ENCODE assay signal across 1 cellular context in the genomic region with DNA sequence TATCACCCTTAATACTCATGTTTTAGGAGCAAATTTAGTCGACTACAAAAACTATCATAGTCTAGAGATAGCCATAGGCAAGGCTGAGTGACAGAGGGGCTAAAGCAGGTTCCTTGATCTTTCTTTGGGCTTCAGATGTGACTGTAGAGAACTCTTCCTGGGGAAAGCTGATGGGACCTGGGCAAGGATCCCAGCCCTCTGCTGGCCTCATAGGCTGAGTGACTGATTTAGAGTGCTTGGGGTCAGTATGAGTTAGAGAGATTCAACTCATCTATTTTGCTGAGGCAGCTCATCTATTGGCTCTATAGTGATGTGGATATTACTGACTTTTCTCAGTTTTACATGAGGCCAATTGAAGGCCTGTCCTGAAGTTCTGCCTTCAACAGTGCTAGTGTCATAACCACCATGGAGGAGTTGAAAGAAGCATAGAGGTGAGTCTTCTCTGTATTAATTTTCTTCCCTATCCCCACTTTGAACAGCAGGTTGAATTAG.
TF ChIP-seq lines count a peak whose summit lies in the region.

No MANE protein-coding gene starts in this region.

TF ChIP-seq in K562, 482 proteins besides CTCF, POLR2A, EP300 and RAD21 (continued from another document):
- TF ChIP-seq PRPF4 (IDR thresholded peaks at IDR 0.05; ENCODE audit: insufficient read depth, low read depth, low read length, poor library complexity, severe bottlenecking) (no peak), ARHGAP35 (IDR thresholded peaks at IDR 0.05; ENCODE audit: partially characterized antibody) (no peak), HNRNPH1 (optimal IDR thresholded peaks at IDR 0.05; ENCODE audit: low read depth, low read length) (no peak), PHF8 (IDR thresholded peaks at IDR 0.05; ENCODE audit: borderline replicate concordance, low read length) (no peak), IRF1 (CRISPR knock-in tag; IDR thresholded peaks at IDR 0.05; ENCODE audit: borderline replicate concordance) (no peak), MTA2 (IDR thresholded peaks at IDR 0.05; ENCODE audit: low read depth) (no peak), TAF9B (IDR thresholded peaks at IDR 0.05; ENCODE audit: partially characterized antibody) (no peak), VEZF1 (CRISPR knock-in tag; IDR thresholded peaks at IDR 0.05) (no peak), TBL1XR1 (IDR thresholded peaks at IDR 0.05; ENCODE audit: low read length in 2 of 2) (no peak), MIER1 (IDR thresholded peaks at IDR 0.05; ENCODE audit: low read depth) (no peak), ASH1L (IDR thresholded peaks at IDR 0.05; ENCODE audit: borderline replicate concordance, low read depth, partially characterized antibody) (no peak), THRB (CRISPR knock-in tag; conservative IDR thresholded peaks at IDR 0.05) (no peak), ZNF561 (CRISPR knock-in tag; conservative IDR thresholded peaks at IDR 0.05) (no peak), ZFP91 (CRISPR knock-in tag; IDR thresholded peaks at IDR 0.05) (no peak), STAT5B (CRISPR knock-in tag; IDR thresholded peaks at IDR 0.05) (no peak), HNRNPL (IDR thresholded peaks at IDR 0.05; ENCODE audit: low read depth, low read length) (no peak), NFATC3 (IDR thresholded peaks at IDR 0.05) (no peak), RBM22 (IDR thresholded peaks at IDR 0.05; ENCODE audit: low read depth, low read length, poor library complexity, severe bottlenecking) (no peak), ZFPM2 (CRISPR knock-in tag; IDR thresholded peaks at IDR 0.05) (no peak), HIVEP1 (CRISPR knock-in tag; IDR thresholded peaks at IDR 0.05) (no peak), ZBTB34 (CRISPR knock-in tag; IDR thresholded peaks at IDR 0.05) (no peak), YY1 (IDR thresholded peaks at IDR 0.05; ENCODE audit: borderline replicate concordance in 1 of 3, control insufficient read depth in 1 of 3, extremely low read depth in 1 of 3, insufficient read depth in 3 of 3, insufficient read length in 1 of 3, insufficient replicate concordance in 2 of 3, low read depth in 1 of 3, low read length in 2 of 3) (no peak), EP400 (IDR thresholded peaks at IDR 0.05) (no peak), MAFG (tag; conservative IDR thresholded peaks at IDR 0.05) (0 out of 2 replicates have a peak, but pooled peaks have one; percentile 38), ZNF23 (CRISPR knock-in tag; IDR thresholded peaks at IDR 0.05) (no peak), RNF219 (CRISPR knock-in tag; IDR thresholded peaks at IDR 0.05) (no peak), BHLHE40 (IDR thresholded peaks at IDR 0.05; ENCODE audit: low read length) (no peak), MECOM (CRISPR knock-in tag; IDR thresholded peaks at IDR 0.05) (no peak), SIX5 (IDR thresholded peaks at IDR 0.05; ENCODE audit: borderline replicate concordance in 1 of 2, insufficient read depth in 1 of 2, low read depth in 1 of 2, low read length in 2 of 2) (no peak), ZNF316 (IDR thresholded peaks at IDR 0.05) (peak; percentile 82), MAFK (IDR thresholded peaks at IDR 0.05; ENCODE audit: low read length) (peak; percentile 27; the same call in 1 of the 2 replicates), RUNX1 (IDR thresholded peaks at IDR 0.05; ENCODE audit: low read depth) (no peak), ZNF197 (CRISPR knock-in tag; IDR thresholded peaks at IDR 0.05; ENCODE audit: low read depth) (no peak)
- TF ChIP-seq, protein P1, sequence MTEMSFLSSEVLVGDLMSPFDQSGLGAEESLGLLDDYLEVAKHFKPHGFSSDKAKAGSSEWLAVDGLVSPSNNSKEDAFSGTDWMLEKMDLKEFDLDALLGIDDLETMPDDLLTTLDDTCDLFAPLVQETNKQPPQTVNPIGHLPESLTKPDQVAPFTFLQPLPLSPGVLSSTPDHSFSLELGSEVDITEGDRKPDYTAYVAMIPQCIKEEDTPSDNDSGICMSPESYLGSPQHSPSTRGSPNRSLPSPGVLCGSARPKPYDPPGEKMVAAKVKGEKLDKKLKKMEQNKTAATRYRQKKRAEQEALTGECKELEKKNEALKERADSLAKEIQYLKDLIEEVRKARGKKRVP (CRISPR knock-in tag; IDR thresholded peaks at IDR 0.05) = no peak
- TF ChIP-seq, protein P2, sequence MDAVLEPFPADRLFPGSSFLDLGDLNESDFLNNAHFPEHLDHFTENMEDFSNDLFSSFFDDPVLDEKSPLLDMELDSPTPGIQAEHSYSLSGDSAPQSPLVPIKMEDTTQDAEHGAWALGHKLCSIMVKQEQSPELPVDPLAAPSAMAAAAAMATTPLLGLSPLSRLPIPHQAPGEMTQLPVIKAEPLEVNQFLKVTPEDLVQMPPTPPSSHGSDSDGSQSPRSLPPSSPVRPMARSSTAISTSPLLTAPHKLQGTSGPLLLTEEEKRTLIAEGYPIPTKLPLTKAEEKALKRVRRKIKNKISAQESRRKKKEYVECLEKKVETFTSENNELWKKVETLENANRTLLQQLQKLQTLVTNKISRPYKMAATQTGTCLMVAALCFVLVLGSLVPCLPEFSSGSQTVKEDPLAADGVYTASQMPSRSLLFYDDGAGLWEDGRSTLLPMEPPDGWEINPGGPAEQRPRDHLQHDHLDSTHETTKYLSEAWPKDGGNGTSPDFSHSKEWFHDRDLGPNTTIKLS (IDR thresholded peaks at IDR 0.05; ENCODE audit: borderline replicate concordance, low read depth) = no peak
- TF ChIP-seq, protein P3, sequence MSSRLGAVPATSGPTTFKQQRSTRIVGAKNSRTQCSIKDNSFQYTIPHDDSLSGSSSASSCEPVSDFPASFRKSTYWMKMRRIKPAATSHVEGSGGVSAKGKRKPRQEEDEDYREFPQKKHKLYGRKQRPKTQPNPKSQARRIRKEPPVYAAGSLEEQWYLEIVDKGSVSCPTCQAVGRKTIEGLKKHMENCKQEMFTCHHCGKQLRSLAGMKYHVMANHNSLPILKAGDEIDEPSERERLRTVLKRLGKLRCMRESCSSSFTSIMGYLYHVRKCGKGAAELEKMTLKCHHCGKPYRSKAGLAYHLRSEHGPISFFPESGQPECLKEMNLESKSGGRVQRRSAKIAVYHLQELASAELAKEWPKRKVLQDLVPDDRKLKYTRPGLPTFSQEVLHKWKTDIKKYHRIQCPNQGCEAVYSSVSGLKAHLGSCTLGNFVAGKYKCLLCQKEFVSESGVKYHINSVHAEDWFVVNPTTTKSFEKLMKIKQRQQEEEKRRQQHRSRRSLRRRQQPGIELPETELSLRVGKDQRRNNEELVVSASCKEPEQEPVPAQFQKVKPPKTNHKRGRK (tag; IDR thresholded peaks at IDR 0.05) = no peak
- TF ChIP-seq, protein P4, sequence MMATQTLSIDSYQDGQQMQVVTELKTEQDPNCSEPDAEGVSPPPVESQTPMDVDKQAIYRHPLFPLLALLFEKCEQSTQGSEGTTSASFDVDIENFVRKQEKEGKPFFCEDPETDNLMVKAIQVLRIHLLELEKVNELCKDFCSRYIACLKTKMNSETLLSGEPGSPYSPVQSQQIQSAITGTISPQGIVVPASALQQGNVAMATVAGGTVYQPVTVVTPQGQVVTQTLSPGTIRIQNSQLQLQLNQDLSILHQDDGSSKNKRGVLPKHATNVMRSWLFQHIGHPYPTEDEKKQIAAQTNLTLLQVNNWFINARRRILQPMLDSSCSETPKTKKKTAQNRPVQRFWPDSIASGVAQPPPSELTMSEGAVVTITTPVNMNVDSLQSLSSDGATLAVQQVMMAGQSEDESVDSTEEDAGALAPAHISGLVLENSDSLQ (IDR thresholded peaks at IDR 0.05) = peak; percentile 26; the same call in 1 of the 2 replicates
